ENCODE assay signal across 26 cellular contexts in genomic region chr11:35558468-35558867, GRCh38. TPM values are rescaled to one million over a fixed set of nuclear protein-coding genes. Genes with fewer than 3 reads are reported as not detected.
DNase-seq lines count a peak whose midpoint lies in the region; ATAC-seq and TF ChIP-seq lines count a peak whose summit lies in the region.
"Had no signal": no experiment of that assay in that cellular context is flagged by ENCODE, and none has a peak within 500 bp of the region (broad histone marks: within the 10 kb centered on the region; RNA-seq: fewer than 3 reads in every experiment).

No MANE protein-coding gene starts in this region.

- H3K9me3 Mint-ChIP-seq in osteocyte (ENCODE audit: unreplicated experiment) (no peaks in the 10 kb centered on the region), endodermal cell (no peaks in the 10 kb centered on the region)
- no peaks in the 10 kb centered on the region for H3K9me3 Mint-ChIP-seq in activated T-helper 2 cell treated with anti-CD3 and anti-CD28 coated beads, Interferon-gamma antibody, Interleukin-2, Interleukin-4, amounts not matched to agents 10 μg/mL and 5 μg/mL and 100 μg/mL, durations not matched to agents 14 hours and 24 hours and 36 hours
- H3K9me3 Mint-ChIP-seq: activated CD4-positive, alpha-beta memory T cell treated with anti-CD3 and anti-CD28 coated beads, Interleukin-2, amount 10 ng/mL, durations not matched to agents 7 days and 5 days; CD4-positive, alpha-beta T cell; dendritic cell treated with granulocyte-macrophage colony-stimulating factor and Interleukin-4, amounts not matched to agents 40 ng/mL and 50 ng/mL, for 4 days; GM23338; neural progenitor cell had no signal

- intact Hi-C loops in heart left ventricle (cut with DNase I), result no loop called here
- intact Hi-C loops in activated T-helper 2 cell treated with anti-CD3 and anti-CD28 coated beads, Interferon-gamma antibody, Interleukin-2, Interleukin-4, amounts not matched to agents 10 μg/mL and 5 μg/mL and 100 μg/mL, durations not matched to agents 14 hours and 24 hours and 36 hours (cut with micrococcal nuclease), result no loop called here

- H3K27ac Mint-ChIP-seq in osteocyte (ENCODE audit: unreplicated experiment), result peak overlapping the region; percentile 56
- no peak overlapping the region for H3K27ac Mint-ChIP-seq in activated T-helper 2 cell treated with anti-CD3 and anti-CD28 coated beads, Interferon-gamma antibody, Interleukin-2, Interleukin-4, amounts not matched to agents 10 μg/mL and 5 μg/mL and 100 μg/mL, durations not matched to agents 14 hours and 24 hours and 36 hours
- H3K27ac Mint-ChIP-seq in endodermal cell, result no peak overlapping the region
- H3K27ac Mint-ChIP-seq: activated CD4-positive, alpha-beta memory T cell treated with anti-CD3 and anti-CD28 coated beads, Interleukin-2, amount 10 ng/mL, durations not matched to agents 7 days and 5 days; brain; CD4-positive, alpha-beta T cell; dendritic cell treated with granulocyte-macrophage colony-stimulating factor and Interleukin-4, amounts not matched to agents 40 ng/mL and 50 ng/mL, for 4 days; GM23338; neural progenitor cell had no signal

- H3K36me3 ChIP-seq in heart left ventricle (no peaks in the 10 kb centered on the region), endodermal cell (ENCODE audit: control insufficient read depth, insufficient read depth, low read length) (no peaks in the 10 kb centered on the region), BE2C (no peaks in the 10 kb centered on the region)
- H3K36me3 ChIP-seq: MG63, neural progenitor cell, thyroid gland had no signal

- H3K4me3 ChIP-seq in heart left ventricle, result no peak overlapping the region
- no peak overlapping the region for H3K4me3 ChIP-seq in endodermal cell (ENCODE audit: low read length)
- H3K4me3 ChIP-seq in BE2C (ENCODE audit: low read depth, low read length), result no peak overlapping the region
- H3K4me3 ChIP-seq: GM23338, MG63, neural progenitor cell, thyroid gland had no signal

- DNase-seq in AG20443 (ENCODE audit: low spot score), result peak; percentile 24
- DNase-seq in astrocyte of the hippocampus (ENCODE audit: low read depth, low spot score), result peak; percentile 32
- peak in 1 of 5 donors; percentile 12 for DNase-seq in heart left ventricle
- DNase-seq in osteocyte (ENCODE audit: extremely low spot score, unreplicated experiment), result no peak
- DNase-seq in activated T-helper 2 cell treated with anti-CD3 and anti-CD28 coated beads, Interferon-gamma antibody, Interleukin-2, Interleukin-4, amounts not matched to agents 10 μg/mL and 5 μg/mL and 100 μg/mL, durations not matched to agents 14 hours and 24 hours and 36 hours (ENCODE audit: low spot score), result no peak
- DNase-seq in endodermal cell, result no peak
- DNase-seq in BE2C, result no peak
- DNase-seq in activated CD8-positive, alpha-beta memory T cell treated with anti-CD3 and anti-CD28 coated beads for 24 hours, result no peak
- DNase-seq: activated CD4-positive, alpha-beta memory T cell treated with anti-CD3 and anti-CD28 coated beads, Interleukin-2, amount 10 ng/mL, durations not matched to agents 7 days and 5 days; activated naive CD4-positive, alpha-beta T cell treated with anti-CD3 and anti-CD28 coated beads, Interleukin-2, amount 50 U/mL, for 16 hours; activated T-cell treated with anti-CD3 and anti-CD28 coated beads, Interleukin-2, amount 50 U/mL, for 1 hour; CD4-positive, alpha-beta T cell; DMS153; left colon; MG63; NCI-H1436 treated with DMSO at 0.1 percent for 48 hours; NCI-H524; T-helper 9 cell; thyroid gland had no signal

- TF ChIP-seq CTCF in heart left ventricle (IDR thresholded peaks at IDR 0.05) (peak in 3 of 12 donors; percentile 9 to 49 (median 37)), osteocyte (IDR thresholded peaks at IDR 0.05) (peak; percentile 21), endodermal cell (conservative IDR thresholded peaks at IDR 0.05) (no peak), BE2C (IDR thresholded peaks at IDR 0.05; ENCODE audit: low read depth, low read length) (no peak)

- peaks cover 0 to 12% (median 0%) of the 10 kb centered on the region in 12 donors for H3K4me1 ChIP-seq in heart left ventricle
- peaks cover 9% of the 10 kb centered on the region for H3K4me1 ChIP-seq in endodermal cell (ENCODE audit: control insufficient read depth, insufficient read depth, low read length)
- H3K4me1 ChIP-seq in BE2C, result no peaks in the 10 kb centered on the region
- H3K4me1 ChIP-seq: thyroid gland had no signal

- no peak for TF ChIP-seq POLR2A in heart left ventricle (IDR thresholded peaks at IDR 0.05)

- H3K27ac ChIP-seq in heart left ventricle, result peak overlapping the region in 6 of 12 donors; percentile 47 to 81 (median 64)
- H3K27ac ChIP-seq in endodermal cell (ENCODE audit: low read depth, low read length), result no peak overlapping the region
- H3K27ac ChIP-seq: neural progenitor cell, RWPE1, thyroid gland had no signal

- no peaks in the 10 kb centered on the region for H3K27me3 Mint-ChIP-seq in osteocyte (ENCODE audit: unreplicated experiment)
- peaks cover 12% of the 10 kb centered on the region for H3K27me3 Mint-ChIP-seq in activated T-helper 2 cell treated with anti-CD3 and anti-CD28 coated beads, Interferon-gamma antibody, Interleukin-2, Interleukin-4, amounts not matched to agents 10 μg/mL and 5 μg/mL and 100 μg/mL, durations not matched to agents 14 hours and 24 hours and 36 hours (ENCODE audit: low read depth)
- H3K27me3 Mint-ChIP-seq in endodermal cell (ENCODE audit: insufficient read depth), result peaks cover 3% of the 10 kb centered on the region

- H3K4me1 Mint-ChIP-seq in osteocyte (ENCODE audit: unreplicated experiment) (peaks cover 29% of the 10 kb centered on the region), endodermal cell (peaks cover 13% of the 10 kb centered on the region)
- no peaks in the 10 kb centered on the region for H3K4me1 Mint-ChIP-seq in activated T-helper 2 cell treated with anti-CD3 and anti-CD28 coated beads, Interferon-gamma antibody, Interleukin-2, Interleukin-4, amounts not matched to agents 10 μg/mL and 5 μg/mL and 100 μg/mL, durations not matched to agents 14 hours and 24 hours and 36 hours (ENCODE audit: low read depth)
- H3K4me1 Mint-ChIP-seq: activated CD4-positive, alpha-beta memory T cell treated with anti-CD3 and anti-CD28 coated beads, Interleukin-2, amount 10 ng/mL, durations not matched to agents 7 days and 5 days; brain had no signal

- peak; percentile 57 to 88 (median 78) for ATAC-seq in heart left ventricle
- ATAC-seq: GM23338, left colon had no signal

- H3K9me3 ChIP-seq in heart left ventricle (no peaks in the 10 kb centered on the region), endodermal cell (ENCODE audit: control insufficient read depth, low read length) (no peaks in the 10 kb centered on the region), BE2C (no peaks in the 10 kb centered on the region)
- H3K9me3 ChIP-seq: MG63, thyroid gland had no signal

- WGBS in heart left ventricle, 4 donors, result 40 to 53% (median 46%) methylated on average over 3 of the region's 3 CpGs
- WGBS in endodermal cell (ENCODE audit: insufficient coverage in 1 of 2, insufficient read length in 1 of 2), 2 experiments, result 96% methylated on average over 3 of the region's 3 CpGs; no CpG with 5 or more reads in 1 of the 2 experiments

- H3K36me3 Mint-ChIP-seq in osteocyte (ENCODE audit: unreplicated experiment), result no peaks in the 10 kb centered on the region
- no peaks in the 10 kb centered on the region for H3K36me3 Mint-ChIP-seq in activated T-helper 2 cell treated with anti-CD3 and anti-CD28 coated beads, Interferon-gamma antibody, Interleukin-2, Interleukin-4, amounts not matched to agents 10 μg/mL and 5 μg/mL and 100 μg/mL, durations not matched to agents 14 hours and 24 hours and 36 hours (ENCODE audit: low read depth)
- no peaks in the 10 kb centered on the region for H3K36me3 Mint-ChIP-seq in endodermal cell (ENCODE audit: low read depth)
- H3K36me3 Mint-ChIP-seq: brain had no signal

- no peak overlapping the region for H3K9ac ChIP-seq in endodermal cell (ENCODE audit: extremely low read depth, low read length, poor library complexity, severe bottlenecking)
- H3K9ac ChIP-seq: neural progenitor cell had no signal

- H3K4me3 Mint-ChIP-seq in osteocyte (ENCODE audit: unreplicated experiment) (no peak overlapping the region), endodermal cell (no peak overlapping the region)
- no peak overlapping the region for H3K4me3 Mint-ChIP-seq in activated T-helper 2 cell treated with anti-CD3 and anti-CD28 coated beads, Interferon-gamma antibody, Interleukin-2, Interleukin-4, amounts not matched to agents 10 μg/mL and 5 μg/mL and 100 μg/mL, durations not matched to agents 14 hours and 24 hours and 36 hours (ENCODE audit: low read depth)
- H3K4me3 Mint-ChIP-seq: activated CD4-positive, alpha-beta memory T cell treated with anti-CD3 and anti-CD28 coated beads, Interleukin-2, amount 10 ng/mL, durations not matched to agents 7 days and 5 days; brain; CD4-positive, alpha-beta T cell; dendritic cell treated with granulocyte-macrophage colony-stimulating factor and Interleukin-4, amounts not matched to agents 40 ng/mL and 50 ng/mL, for 4 days; GM23338; neural progenitor cell had no signal

- H3K27me3 ChIP-seq in heart left ventricle (no peaks in the 10 kb centered on the region), endodermal cell (ENCODE audit: control insufficient read depth, insufficient read depth, low read length, poor library complexity, severe bottlenecking) (no peaks in the 10 kb centered on the region), BE2C (no peaks in the 10 kb centered on the region)
- H3K27me3 ChIP-seq: MG63, neural progenitor cell, thyroid gland had no signal

RNA-seq across cellular contexts. Expression of gene PAMR1, which starts 33.1 kb away (rescaled TPM):
- 10 to 100 TPM in 2 of 9 donors, 1 to 10 TPM in 7; 4.1 to 18.3 (median 7.2) TPM for total RNA-seq in heart left ventricle
- polyA plus RNA-seq in heart left ventricle, result 1 to 10 TPM; 3.5 to 4.3 TPM
- total RNA-seq in osteocyte, result 3.8 and 4.4 TPM in 2 replicates
- not detected in 2 replicates for total RNA-seq in activated T-helper 2 cell treated with anti-CD3 and anti-CD28 coated beads, Interferon-gamma antibody, Interleukin-2, Interleukin-4, amounts not matched to agents 10 μg/mL and 5 μg/mL and 100 μg/mL, durations not matched to agents 14 hours and 24 hours and 36 hours
- total RNA-seq in endodermal cell, result 10 to 100 TPM; 55.3 to 79.0 TPM
- 13.7 TPM for polyA plus RNA-seq in endodermal cell (2013, experiment 1 of 2)
- polyA plus RNA-seq in endodermal cell (2013, experiment 2 of 2), result 14.2 TPM
- not detected for polyA plus RNA-seq in BE2C (2012; ENCODE audit: insufficient read depth, insufficient read length, low read depth)
- total RNA-seq: activated CD4-positive, alpha-beta memory T cell treated with anti-CD3 and anti-CD28 coated beads, Interleukin-2, amount 10 ng/mL, durations not matched to agents 7 days and 5 days; CD4-positive, alpha-beta T cell; endothelial cell of umbilical vein had no signal
- polyA plus RNA-seq: endothelial cell of umbilical vein had no signal

RNA-seq across cellular contexts. Expression of gene FJX1, which starts 59.8 kb away (rescaled TPM):
- total RNA-seq in heart left ventricle, result 1 to 10 TPM in 8 of 9 donors, under 1 TPM in 1; 0.55 to 7.2 (median 2.3) TPM
- 1 to 10 TPM in 1 of 2 donors, under 1 TPM in 1; 0.61 to 3.3 TPM for polyA plus RNA-seq in heart left ventricle
- total RNA-seq in osteocyte, result 20.2 and 21.6 TPM in 2 replicates
- 0.09 TPM in 2 replicates for total RNA-seq in activated T-helper 2 cell treated with anti-CD3 and anti-CD28 coated beads, Interferon-gamma antibody, Interleukin-2, Interleukin-4, amounts not matched to agents 10 μg/mL and 5 μg/mL and 100 μg/mL, durations not matched to agents 14 hours and 24 hours and 36 hours
- 10 to 100 TPM; 11.7 to 17.4 TPM for total RNA-seq in endodermal cell
- polyA plus RNA-seq in endodermal cell (2013, experiment 1 of 2), result 36.3 TPM
- polyA plus RNA-seq in endodermal cell (2013, experiment 2 of 2), result 33.7 TPM
- polyA plus RNA-seq in BE2C (2012; ENCODE audit: insufficient read depth, insufficient read length, low read depth), result 14.3 TPM
- total RNA-seq: CD4-positive, alpha-beta T cell; mononuclear cell had no signal

Comparison
In these comparisons a context has a peak if more than half of its experiments do, and no peak if none do; other contexts are left out.
1. DNase-seq: peak in AG20443 (single experiment) and astrocyte of the hippocampus (single experiment); none in osteocyte (single experiment), activated T-helper 2 cell treated with anti-CD3 and anti-CD28 coated beads, Interferon-gamma antibody, Interleukin-2, Interleukin-4, amounts not matched to agents 10 μg/mL and 5 μg/mL and 100 μg/mL, durations not matched to agents 14 hours and 24 hours and 36 hours (single experiment), endodermal cell (single experiment), BE2C (single experiment) and activated CD8-positive, alpha-beta memory T cell treated with anti-CD3 and anti-CD28 coated beads for 24 hours (single experiment).